24 cellular contexts compared by ENCODE assay signal in the genomic region with DNA sequence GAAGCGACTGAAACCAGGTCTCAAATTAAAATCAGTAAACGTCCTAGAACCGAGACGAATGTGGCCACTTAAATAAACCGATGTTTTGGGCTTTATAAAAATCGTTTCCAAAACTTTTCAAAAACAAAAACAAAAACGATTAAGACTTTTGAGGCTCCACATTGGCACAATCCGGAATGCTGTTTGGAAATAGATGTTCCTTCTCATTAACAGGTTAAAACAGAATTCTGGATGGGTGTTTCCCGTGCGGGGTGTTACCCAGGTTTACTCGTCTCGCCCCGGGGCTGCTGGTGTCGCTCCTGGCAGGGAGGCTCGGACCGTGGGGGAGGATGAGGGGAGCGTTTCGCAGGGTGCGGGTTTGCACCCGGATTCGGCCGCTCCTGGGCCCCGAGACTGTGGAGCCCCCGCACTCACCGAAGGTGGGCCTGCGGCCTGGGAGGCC. TPM values are rescaled to one million over a fixed set of nuclear protein-coding genes. Genes with fewer than 3 reads are reported as not detected.
DNase-seq lines count a peak whose midpoint lies in the region; ATAC-seq and TF ChIP-seq lines count a peak whose summit lies in the region.
"Had no signal": no experiment of that assay in that cellular context is flagged by ENCODE, and none has a peak within 500 bp of the region (broad histone marks: within the 10 kb centered on the region; RNA-seq: fewer than 3 reads in every experiment).

No MANE protein-coding gene starts in this region.

- no peak for ATAC-seq in Right ventricle myocardium superior (ENCODE audit: poor library complexity)
- ATAC-seq in naive B cell (ENCODE audit: low read depth in 2 of 2): no peak
- no peak for ATAC-seq in left lobe of liver
- ATAC-seq: gastrocnemius medialis had no signal

- intact Hi-C loops in Right ventricle myocardium superior (cut with DNase I) (no loop called here), tibial artery (cut with DNase I; ENCODE audit: low total_unique reads) (no loop called here)

- 8% methylated on average over 26 of the region's 26 CpGs for WGBS in hepatocyte (ENCODE audit: low lambda C conversion rate, missing lambda C conversion rate)

- H3K27ac Mint-ChIP-seq in naive B cell: no peak overlapping the region
- H3K27ac Mint-ChIP-seq in type B pancreatic cell: no peak overlapping the region
- H3K27ac Mint-ChIP-seq: activated CD4-positive, alpha-beta T cell treated with anti-CD3 and anti-CD28 coated beads, Interleukin-2, amount 10 ng/mL, durations not matched to agents 7 days and 5 days; activated naive CD4-positive, alpha-beta T cell treated with anti-CD3 and anti-CD28 coated beads, Interleukin-2, amount 10 ng/mL, durations not matched to agents 7 days and 5 days; CD14-positive monocyte had no signal

- H3K4me1 ChIP-seq in cardiac muscle cell (ENCODE audit: low read depth): peaks cover 33% of the 10 kb centered on the region
- H3K4me1 ChIP-seq in hepatocyte (ENCODE audit: insufficient read depth): peaks cover 40% of the 10 kb centered on the region
- H3K4me1 ChIP-seq in tibial artery: peaks cover 0 to 29% (median 21%) of the 10 kb centered on the region in 4 donors

- peaks cover 5% of the 10 kb centered on the region for H4K20me1 ChIP-seq in hepatocyte (ENCODE audit: insufficient read depth, poor library complexity, severe bottlenecking)

- no peak overlapping the region for H2AFZ ChIP-seq in hepatocyte

- H3K4me3 Mint-ChIP-seq in naive B cell (peak overlapping the region in 5 of 8 donors; percentile 15 to 71 (median 61)), type B pancreatic cell (peak overlapping the region; percentile 82)
- H3K4me3 Mint-ChIP-seq: activated CD4-positive, alpha-beta T cell treated with anti-CD3 and anti-CD28 coated beads, Interleukin-2, amount 10 ng/mL, durations not matched to agents 7 days and 5 days; activated naive CD4-positive, alpha-beta T cell treated with anti-CD3 and anti-CD28 coated beads, Interleukin-2, amount 10 ng/mL, durations not matched to agents 7 days and 5 days had no signal

- no peak for DNase-seq in cardiac muscle cell (ENCODE audit: low read depth in 1 of 2, low spot score in 1 of 2)
- no peak for DNase-seq in Right ventricle myocardium superior
- no peak for DNase-seq in hepatocyte (ENCODE audit: low spot score)
- no peak for DNase-seq in naive B cell
- DNase-seq in type B pancreatic cell (ENCODE audit: extremely low spot score, unreplicated experiment): no peak
- DNase-seq in tibial artery: no peak
- DNase-seq in DMS53 (lab: John Stamatoyannopoulos, UW): no peak
- no peak for DNase-seq in left lobe of liver (ENCODE audit: low spot score)
- DNase-seq: activated CD4-positive, alpha-beta T cell treated with anti-CD3 and anti-CD28 coated beads, Interleukin-2, amount 10 ng/mL, durations not matched to agents 7 days and 5 days; activated naive CD4-positive, alpha-beta T cell treated with anti-CD3 and anti-CD28 coated beads, Interleukin-2, amount 10 ng/mL, durations not matched to agents 7 days and 5 days; DMS 273 treated with DMSO at 0.1 percent for 48 hours; gastrocnemius medialis; GOT3; NCI-H1092 treated with DMSO at 0.1 percent for 48 hours; NCI-H2107; NCI-H526 treated with DMSO at 0.1 percent for 48 hours; pancreas; SK-N-SH; thyroid gland had no signal

- H3K4me1 Mint-ChIP-seq in naive B cell (peaks cover 7 to 21% (median 11%) of the 10 kb centered on the region in 3 donors), type B pancreatic cell (ENCODE audit: unreplicated experiment) (peaks cover 24% of the 10 kb centered on the region)
- H3K4me1 Mint-ChIP-seq: activated CD4-positive, alpha-beta T cell treated with anti-CD3 and anti-CD28 coated beads, Interleukin-2, amount 10 ng/mL, durations not matched to agents 7 days and 5 days; activated naive CD4-positive, alpha-beta T cell treated with anti-CD3 and anti-CD28 coated beads, Interleukin-2, amount 10 ng/mL, durations not matched to agents 7 days and 5 days; CD14-positive monocyte had no signal

- no peaks in the 10 kb centered on the region for H3K36me3 ChIP-seq in cardiac muscle cell
- H3K36me3 ChIP-seq in hepatocyte (replicated peaks; ENCODE audit: insufficient read depth, low read depth): no peaks in the 10 kb centered on the region
- no peaks in the 10 kb centered on the region for H3K36me3 ChIP-seq in tibial artery
- H3K36me3 ChIP-seq: gastrocnemius medialis, pancreas, thyroid gland had no signal

- no peaks in the 10 kb centered on the region for H3K36me3 Mint-ChIP-seq in naive B cell
- H3K36me3 Mint-ChIP-seq in type B pancreatic cell: no peaks in the 10 kb centered on the region
- H3K36me3 Mint-ChIP-seq: activated naive CD4-positive, alpha-beta T cell treated with anti-CD3 and anti-CD28 coated beads, Interleukin-2, amount 10 ng/mL, durations not matched to agents 7 days and 5 days had no signal

- peaks cover 32 to 64% (median 56%) of the 10 kb centered on the region in 3 donors for H3K27me3 Mint-ChIP-seq in naive B cell
- H3K27me3 Mint-ChIP-seq in type B pancreatic cell: peaks cover 47% of the 10 kb centered on the region

- peaks cover 73% of the 10 kb centered on the region for H3K79me2 ChIP-seq in hepatocyte

- H3K9me3 ChIP-seq in cardiac muscle cell (ENCODE audit: low read depth): no peaks in the 10 kb centered on the region
- no peaks in the 10 kb centered on the region for H3K9me3 ChIP-seq in hepatocyte (ENCODE audit: low read depth)
- no peaks in the 10 kb centered on the region for H3K9me3 ChIP-seq in tibial artery
- H3K9me3 ChIP-seq: gastrocnemius medialis, pancreas, SK-N-SH, thyroid gland had no signal

- H3K4me2 ChIP-seq in hepatocyte: peak overlapping the region; percentile 91
- H3K4me2 ChIP-seq: KMS-11, SK-N-SH had no signal

- H3K27me3 ChIP-seq in cardiac muscle cell (no peaks in the 10 kb centered on the region), hepatocyte (peaks cover 4% of the 10 kb centered on the region), tibial artery (peaks cover 0 to 91% of the 10 kb centered on the region in 2 donors)

- no peaks in the 10 kb centered on the region for H3K9me2 ChIP-seq in hepatocyte (replicated peaks; ENCODE audit: insufficient read depth)
- H3K9me2 ChIP-seq: SK-N-SH had no signal

- H3K9me3 Mint-ChIP-seq in naive B cell: no peaks in the 10 kb centered on the region
- no peaks in the 10 kb centered on the region for H3K9me3 Mint-ChIP-seq in type B pancreatic cell
- H3K9me3 Mint-ChIP-seq: activated CD4-positive, alpha-beta T cell treated with anti-CD3 and anti-CD28 coated beads, Interleukin-2, amount 10 ng/mL, durations not matched to agents 7 days and 5 days; activated naive CD4-positive, alpha-beta T cell treated with anti-CD3 and anti-CD28 coated beads, Interleukin-2, amount 10 ng/mL, durations not matched to agents 7 days and 5 days had no signal

- TF ChIP-seq CTCF in cardiac muscle cell (IDR thresholded peaks at IDR 0.05; ENCODE audit: low read depth, low read length) (no peak), hepatocyte (IDR thresholded peaks at IDR 0.05; ENCODE audit: poor library complexity) (no peak), type B pancreatic cell (conservative IDR thresholded peaks at IDR 0.05) (no peak), tibial artery (IDR thresholded peaks at IDR 0.05) (no peak)

- peak overlapping the region; percentile 63 for H3K4me3 ChIP-seq in cardiac muscle cell
- peak overlapping the region; percentile 85 for H3K4me3 ChIP-seq in hepatocyte
- H3K4me3 ChIP-seq in tibial artery: no peak overlapping the region

- H3K27ac ChIP-seq in cardiac muscle cell: peak overlapping the region; percentile 85
- H3K27ac ChIP-seq in hepatocyte: peak overlapping the region; percentile 98
- no peak overlapping the region for H3K27ac ChIP-seq in tibial artery
- H3K27ac ChIP-seq: 22Rv1, gastrocnemius medialis, KMS-11, pancreas, thyroid gland had no signal

RNA-seq across cellular contexts. Expression of gene GATA5, which starts 1.2 kb away (rescaled TPM):
- total RNA-seq in cardiac muscle cell (79.0 and 103 TPM in 2 replicates), Right ventricle myocardium superior (1.7 TPM), hepatocyte (22.2 and 28.7 TPM in 2 replicates), type B pancreatic cell (ENCODE audit: low replicate concordance) (10.8 and 12.8 TPM in 2 replicates), left lobe of liver (0.48 TPM)
- polyA plus RNA-seq in cardiac muscle cell (66.8 and 96.5 TPM in 2 replicates), hepatocyte (43.5 and 53.6 TPM in 2 replicates), naive B cell (ENCODE audit: low read depth in 6 of 6) (not detected)
- total RNA-seq: activated CD4-positive, alpha-beta T cell treated with anti-CD3 and anti-CD28 coated beads, Interleukin-2, amount 10 ng/mL, durations not matched to agents 7 days and 5 days; astrocyte; gastrocnemius medialis; OCI-LY7 had no signal
- polyA plus RNA-seq: CD14-positive monocyte, SK-N-SH had no signal

RNA-seq across cellular contexts. Expression of gene RBBP8NL, which starts 47.3 kb away (rescaled TPM):
- total RNA-seq in cardiac muscle cell (not detected in 2 replicates), Right ventricle myocardium superior (not detected), hepatocyte (4.1 and 5.7 TPM in 2 replicates), type B pancreatic cell (ENCODE audit: low replicate concordance) (7.3 and 17.9 TPM in 2 replicates), left lobe of liver (not detected)
- polyA plus RNA-seq in cardiac muscle cell (not detected in 2 replicates), hepatocyte (6.4 and 6.9 TPM in 2 replicates), naive B cell (ENCODE audit: low read depth in 6 of 6) (not detected)
- total RNA-seq: activated CD4-positive, alpha-beta T cell treated with anti-CD3 and anti-CD28 coated beads, Interleukin-2, amount 10 ng/mL, durations not matched to agents 7 days and 5 days; gastrocnemius medialis; OCI-LY7 had no signal
- polyA plus RNA-seq: CD14-positive monocyte, SK-N-SH had no signal

Comparison
In these comparisons a context has a peak if more than half of its experiments do, and no peak if none do; other contexts are left out.
1. H3K27ac ChIP-seq: peak in cardiac muscle cell (single experiment) and hepatocyte (single experiment); none in tibial artery (0 of 2).
2. H3K4me3 ChIP-seq: peak in cardiac muscle cell (single experiment) and hepatocyte (single experiment); none in tibial artery (0 of 2).